In genomic region chr2:139155991-139156390, GRCh38 we compare ENCODE assay signal across 25 cellular contexts.
DNase-seq lines count a peak whose midpoint lies in the region; FAIRE-seq and TF ChIP-seq lines count a peak whose summit lies in the region.
"Had no signal": no experiment of that assay in that cellular context is flagged by ENCODE, and none has a peak within 500 bp of the region (broad histone marks: within the 10 kb centered on the region; RNA-seq: fewer than 3 reads in every experiment).

No MANE protein-coding gene starts in this region.

- H3K4me3 ChIP-seq in HUES64 (ENCODE audit: low read length): no peak overlapping the region
- H3K4me3 ChIP-seq in H1 (ENCODE audit: extremely low read depth in 1 of 4, insufficient read depth in 2 of 4, low read depth in 3 of 4, low read length in 4 of 4): no peak overlapping the region
- no peak overlapping the region for H3K4me3 ChIP-seq in neuronal stem cell (ENCODE audit: low read length in 2 of 2)
- no peak overlapping the region for H3K4me3 ChIP-seq in smooth muscle cell
- no peak overlapping the region for H3K4me3 ChIP-seq in PC-9
- no peak overlapping the region for H3K4me3 ChIP-seq in testis
- no peak overlapping the region for H3K4me3 ChIP-seq in adrenal gland
- H3K4me3 ChIP-seq: BLaER1, HAP-1, SJSA1 had no signal

- no peak overlapping the region for H3K14ac ChIP-seq in H1 (ENCODE audit: insufficient read length)
- no peak overlapping the region for H3K14ac ChIP-seq in neuronal stem cell (ENCODE audit: low read length)

- H3K18ac ChIP-seq in H1 (ENCODE audit: extremely low read depth, low read length): no peak overlapping the region
- H3K18ac ChIP-seq in neuronal stem cell (ENCODE audit: low read length): no peak overlapping the region

- no peak overlapping the region for H3K56ac ChIP-seq in H1 (replicated peaks; ENCODE audit: insufficient read length, low read depth, low read length)

- TF ChIP-seq CTCF in H1 (IDR thresholded peaks at IDR 0.05; ENCODE audit: control extremely low read depth in 1 of 3, insufficient read depth in 1 of 3, low read depth in 1 of 3, low read length in 3 of 3): no peak
- TF ChIP-seq CTCF in smooth muscle cell (IDR thresholded peaks at IDR 0.05; ENCODE audit: borderline replicate concordance, insufficient read depth, poor library complexity, severe bottlenecking): no peak
- TF ChIP-seq CTCF in PC-9 (conservative IDR thresholded peaks at IDR 0.05): no peak
- no peak for TF ChIP-seq CTCF in testis (IDR thresholded peaks at IDR 0.05)
- no peak for TF ChIP-seq CTCF in adrenal gland (IDR thresholded peaks at IDR 0.05)

- H3K23me2 ChIP-seq in H1 (ENCODE audit: low read depth, low read length): no peaks in the 10 kb centered on the region; the same call in 1 of the 2 replicates

- BruUV-seq in PC-9 (replicated peaks; lab: Mats Ljungman, UMichigan): no TSS peak

- H2AFZ ChIP-seq in H1 (ENCODE audit: low read length) (no peak overlapping the region), neuronal stem cell (ENCODE audit: low read length) (no peak overlapping the region), smooth muscle cell (ENCODE audit: low read depth) (no peak overlapping the region), PC-9 (no peak overlapping the region)

- intact Hi-C loops in PC-9 (cut with micrococcal nuclease; ENCODE audit: unreplicated experiment) (loop anchor here (5.0 kb wide), 1 partner anchor 84 kb away; no protein-coding TSS in a partner anchor), testis (cut with DNase I; ENCODE audit: low total_unique reads) (no loop called here), adrenal gland (cut with DNase I) (no loop called here)

- H4K91ac ChIP-seq in H1 (replicated peaks; ENCODE audit: insufficient read length, low read length) (no peak overlapping the region), neuronal stem cell (ENCODE audit: low read depth, low read length, poor library complexity) (no peak overlapping the region)

- TF ChIP-seq POLR2A in H1 (IDR thresholded peaks at IDR 0.05; ENCODE audit: control extremely low read depth in 1 of 2, low read depth in 2 of 2, low read length in 2 of 2) (no peak), testis (IDR thresholded peaks at IDR 0.05) (no peak), adrenal gland (IDR thresholded peaks at IDR 0.05) (no peak)

- H3K9me3 ChIP-seq in HUES64 (ENCODE audit: insufficient read depth, low read depth, low read length): no peaks in the 10 kb centered on the region
- no peaks in the 10 kb centered on the region for H3K9me3 ChIP-seq in H1 (ENCODE audit: insufficient read depth in 2 of 2, low read depth in 1 of 2, low read length in 1 of 2)
- no peaks in the 10 kb centered on the region for H3K9me3 ChIP-seq in neuronal stem cell (replicated peaks in 1 of 2; ENCODE audit: control insufficient read depth in 2 of 2, insufficient read depth in 1 of 2, low read depth in 1 of 2, low read length in 2 of 2)
- no peaks in the 10 kb centered on the region for H3K9me3 ChIP-seq in smooth muscle cell (replicated peaks; ENCODE audit: low read depth)
- no peaks in the 10 kb centered on the region for H3K9me3 ChIP-seq in PC-9 (ENCODE audit: insufficient read depth, low read depth)
- H3K9me3 ChIP-seq in testis: no peaks in the 10 kb centered on the region
- H3K9me3 ChIP-seq in adrenal gland (replicated peaks in 1 of 3): peaks cover 0 to 5% (median 0%) of the 10 kb centered on the region in 3 donors
- H3K9me3 ChIP-seq: BLaER1, HAP-1, SJSA1 had no signal

- H2BK15ac ChIP-seq in H1 (ENCODE audit: low read length) (no peak overlapping the region), neuronal stem cell (ENCODE audit: low read length) (no peak overlapping the region)

- DNase-seq in H1 (ENCODE audit: low read depth in 1 of 2, low spot score in 2 of 2): no peak
- peak; percentile 14 for DNase-seq in neuronal stem cell (ENCODE audit: low spot score)
- DNase-seq in smooth muscle cell (lab: John Stamatoyannopoulos, UW; ENCODE audit: unreplicated experiment): no peak
- DNase-seq in PC-9: no peak
- DNase-seq in testis: no peak
- DNase-seq in adrenal gland: no peak
- DNase-seq: CD4-positive, CD25-positive, alpha-beta regulatory T cell; HFFc6; NCI-H1092 treated with DMSO at 0.1 percent for 48 hours; NCI-H1436 treated with DMSO at 0.1 percent for 48 hours; NCI-H2029; NCI-H446; NCI-H524 treated with DMSO at 0.1 percent for 48 hours; NCI-H82; NK-92 treated with Interleukin-12 subunit alpha and Interleukin-12 subunit beta, amount 100 ng/mL, for 24 hours; Right ventricle myocardium superior; RPMI8226 had no signal

- H2BK20ac ChIP-seq in H1 (ENCODE audit: low read length): no peak overlapping the region

- H2BK12ac ChIP-seq in H1 (ENCODE audit: low read depth, low read length): no peak overlapping the region
- no peak overlapping the region for H2BK12ac ChIP-seq in neuronal stem cell (ENCODE audit: low read length)

- H4K20me1 ChIP-seq in H1 (replicated peaks in 1 of 2; ENCODE audit: control insufficient read depth in 1 of 2, insufficient read depth in 2 of 2, low read length in 2 of 2) (no peaks in the 10 kb centered on the region), smooth muscle cell (ENCODE audit: low read depth) (no peaks in the 10 kb centered on the region), PC-9 (ENCODE audit: insufficient read depth) (no peaks in the 10 kb centered on the region)
- H4K20me1 ChIP-seq: BLaER1 had no signal

- CTCF ChIA-PET in H1 (lab: Charles Lee; ENCODE audit: partially characterized antibody) (no interaction called here), PC-9 (lab: Charles Lee) (no interaction called here)

- no peak overlapping the region for H2BK5ac ChIP-seq in H1 (ENCODE audit: low read depth, low read length)
- no peak overlapping the region for H2BK5ac ChIP-seq in neuronal stem cell (ENCODE audit: low read length)

- TF ChIP-seq RAD21 in H1 (IDR thresholded peaks at IDR 0.05 in 1 of 2, conservative IDR thresholded peaks at IDR 0.05 in 1 of 2; ENCODE audit: low read depth in 2 of 2, low read length in 2 of 2): no peak

- FAIRE-seq in H1 (lab: Jason Lieb, UNC): no peak
- FAIRE-seq: A204.1, D721Med, GM18507, HTR-8/SVneo had no signal

- no peaks in the 10 kb centered on the region for H3K27me3 ChIP-seq in HUES64 (ENCODE audit: insufficient read depth, low read length)
- peaks cover 0 to 1% (median 0%) of the 10 kb centered on the region in 4 experiments; a peak in 1 of 7 replicates for H3K27me3 ChIP-seq in H1 (replicated peaks in 1 of 4; ENCODE audit: control insufficient read depth in 3 of 4, extremely low read depth in 1 of 4, insufficient read depth in 3 of 4, low read length in 3 of 4)
- no peaks in the 10 kb centered on the region for H3K27me3 ChIP-seq in neuronal stem cell (ENCODE audit: control insufficient read depth in 3 of 3, insufficient read depth in 3 of 3, low read depth in 1 of 3, low read length in 3 of 3)
- no peaks in the 10 kb centered on the region for H3K27me3 ChIP-seq in smooth muscle cell (ENCODE audit: low read depth)
- H3K27me3 ChIP-seq in PC-9 (ENCODE audit: insufficient read depth, low read depth): no peaks in the 10 kb centered on the region
- no peaks in the 10 kb centered on the region for H3K27me3 ChIP-seq in testis
- H3K27me3 ChIP-seq in adrenal gland: no peaks in the 10 kb centered on the region
- H3K27me3 ChIP-seq: BLaER1 had no signal

- H3K4ac ChIP-seq in H1 (replicated peaks; ENCODE audit: insufficient read length, low read depth, low read length) (no peak overlapping the region), neuronal stem cell (ENCODE audit: low read length) (no peak overlapping the region)

- TF ChIP-seq EP300 in H1 (IDR thresholded peaks at IDR 0.05; ENCODE audit: borderline replicate concordance in 1 of 2, low read depth in 2 of 2, low read length in 2 of 2): no peak

- H3K4me2 ChIP-seq in H1 (ENCODE audit: insufficient read depth in 1 of 2, low read depth in 2 of 2, low read length in 2 of 2): no peak overlapping the region
- H3K4me2 ChIP-seq in neuronal stem cell (ENCODE audit: insufficient read depth, low read length, poor library complexity, severe bottlenecking): no peak overlapping the region
- H3K4me2 ChIP-seq in smooth muscle cell: peak overlapping the region; percentile 20
- no peak overlapping the region for H3K4me2 ChIP-seq in PC-9
- H3K4me2 ChIP-seq: BLaER1 had no signal

- H3K9ac ChIP-seq in HUES64 (ENCODE audit: low read depth, low read length) (no peak overlapping the region), H1 (replicated peaks in 1 of 4; ENCODE audit: extremely low read depth in 1 of 4, low read depth in 3 of 4, low read length in 3 of 4) (no peak overlapping the region), neuronal stem cell (ENCODE audit: low read depth, low read length, poor library complexity) (no peak overlapping the region), smooth muscle cell (ENCODE audit: low read depth) (no peak overlapping the region)
- H3K9ac ChIP-seq: BLaER1 had no signal

- H3K79me2 ChIP-seq in H1 (ENCODE audit: control insufficient read depth in 1 of 2, insufficient read depth in 2 of 2, low read length in 2 of 2) (no peaks in the 10 kb centered on the region), smooth muscle cell (ENCODE audit: low read depth) (no peaks in the 10 kb centered on the region), PC-9 (ENCODE audit: low read depth) (no peaks in the 10 kb centered on the region)

- no peaks in the 10 kb centered on the region for H3F3A ChIP-seq in smooth muscle cell (ENCODE audit: low read depth)
- H3F3A ChIP-seq in PC-9 (ENCODE audit: insufficient read depth, low read depth): no peaks in the 10 kb centered on the region

- POLR2A ChIA-PET in H1 (lab: Charles Lee; ENCODE audit: partially characterized antibody) (no interaction called here), PC-9 (lab: Charles Lee; ENCODE audit: unreplicated experiment) (interaction anchor here (0.6 kb wide), 1 partner anchor 830 kb away, joined by 7 read pairs; no protein-coding TSS in a partner anchor)

- peaks cover 25% of the 10 kb centered on the region for H3K4me1 ChIP-seq in HUES64 (ENCODE audit: insufficient read depth, low read length)
- peaks cover 0 to 10% (median 6%) of the 10 kb centered on the region in 4 experiments; a peak in 4 of 7 replicates for H3K4me1 ChIP-seq in H1 (replicated peaks in 1 of 4; ENCODE audit: control insufficient read depth in 3 of 4, insufficient read depth in 4 of 4, low read length in 3 of 4)
- H3K4me1 ChIP-seq in neuronal stem cell (ENCODE audit: control insufficient read depth in 2 of 2, insufficient read depth in 1 of 2, low read depth in 1 of 2, low read length in 2 of 2): peaks cover 0 to 4% of the 10 kb centered on the region in 2 donors
- H3K4me1 ChIP-seq in smooth muscle cell (ENCODE audit: low read depth): peaks cover 17% of the 10 kb centered on the region
- H3K4me1 ChIP-seq in PC-9 (replicated peaks; ENCODE audit: insufficient read depth): no peaks in the 10 kb centered on the region
- H3K4me1 ChIP-seq in testis: no peaks in the 10 kb centered on the region
- no peaks in the 10 kb centered on the region for H3K4me1 ChIP-seq in adrenal gland (replicated peaks in 1 of 2)
- H3K4me1 ChIP-seq: SJSA1 had no signal

- H2AK5ac ChIP-seq in H1 (ENCODE audit: low read depth, low read length) (no peak overlapping the region), neuronal stem cell (ENCODE audit: low read depth, low read length) (no peak overlapping the region)

- H3K79me1 ChIP-seq in H1 (ENCODE audit: low read depth, low read length) (no peaks in the 10 kb centered on the region), neuronal stem cell (ENCODE audit: low read depth, low read length) (no peaks in the 10 kb centered on the region)

- WGBS in HUES64: 50% methylated on average over 3 of the region's 3 CpGs
- 56% methylated on average over 3 of the region's 3 CpGs; no CpG with 5 or more reads in 1 of the 2 experiments for WGBS in H1 (ENCODE audit: extremely low coverage in 1 of 2, insufficient coverage in 1 of 2, insufficient read length in 1 of 2, insufficient replicate concordance in 2 of 2, low coverage in 1 of 2, low lambda C conversion rate in 2 of 2, missing lambda C conversion rate in 1 of 2), 2 experiments
- no CpG with 5 or more reads among the region's 3 CpGs for WGBS in neuronal stem cell (ENCODE audit: extremely low coverage in 2 of 2, insufficient read length in 2 of 2, insufficient replicate concordance in 1 of 2), 2 donors
- WGBS in smooth muscle cell (ENCODE audit: low lambda C conversion rate): 25% methylated on average over 3 of the region's 3 CpGs
- 30 to 39% methylated on average over 3 of the region's 3 CpGs for WGBS in testis, 2 donors
- WGBS in adrenal gland, 4 donors: 20 to 23% (median 21%) methylated on average over 3 of the region's 3 CpGs

- no peak overlapping the region for H3K23ac ChIP-seq in H1 (ENCODE audit: insufficient read length)
- no peak overlapping the region for H3K23ac ChIP-seq in neuronal stem cell (ENCODE audit: low read depth, low read length, poor library complexity)

- H4K8ac ChIP-seq in H1 (ENCODE audit: extremely low read depth, insufficient read depth, low read length) (no peak overlapping the region), neuronal stem cell (ENCODE audit: low read depth, low read length) (no peak overlapping the region)

- H3K9me2 ChIP-seq in PC-9 (ENCODE audit: insufficient read depth): peaks cover 3% of the 10 kb centered on the region; the same call in 1 of the 2 replicates

- H3K36me3 ChIP-seq in HUES64 (ENCODE audit: insufficient read depth, low read length) (no peaks in the 10 kb centered on the region), H1 (ENCODE audit: control insufficient read depth in 2 of 4, insufficient read depth in 4 of 4, low read length in 3 of 4) (no peaks in the 10 kb centered on the region), neuronal stem cell (replicated peaks in 1 of 2; ENCODE audit: control insufficient read depth in 2 of 2, insufficient read depth in 2 of 2, low read length in 2 of 2) (no peaks in the 10 kb centered on the region), smooth muscle cell (ENCODE audit: low read depth) (no peaks in the 10 kb centered on the region), PC-9 (ENCODE audit: low read depth) (no peaks in the 10 kb centered on the region), testis (ENCODE audit: low read depth, missing control alignments) (no peaks in the 10 kb centered on the region), adrenal gland (replicated peaks in 1 of 2) (no peaks in the 10 kb centered on the region)
- H3K36me3 ChIP-seq: BLaER1, HAP-1, SJSA1 had no signal

- no peak overlapping the region for H2BK120ac ChIP-seq in H1 (replicated peaks; ENCODE audit: low read depth, low read length)
- H2BK120ac ChIP-seq in neuronal stem cell (ENCODE audit: low read depth, low read length): no peak overlapping the region

- H3K27ac ChIP-seq in HUES64 (ENCODE audit: low read depth, low read length) (peak overlapping the region; percentile 38; the same call in 1 of the 2 replicates), H1 (ENCODE audit: low read depth, low read length) (no peak overlapping the region), neuronal stem cell (replicated peaks; ENCODE audit: low read length) (no peak overlapping the region), smooth muscle cell (ENCODE audit: low read depth) (no peak overlapping the region), PC-9 (no peak overlapping the region), testis (no peak overlapping the region), adrenal gland (no peak overlapping the region)
- H3K27ac ChIP-seq: BLaER1, SJSA1 had no signal

- no peak overlapping the region for H4K5ac ChIP-seq in H1 (ENCODE audit: insufficient read length, low read depth, low read length)
